8 cellular contexts compared by ENCODE assay signal in genomic region chr6:5260661-5261544, GRCh38. TPM values are rescaled to one million over a fixed set of nuclear protein-coding genes. Genes with fewer than 3 reads are reported as not detected.
DNase-seq lines count a peak whose midpoint lies in the region; ATAC-seq and TF ChIP-seq lines count a peak whose summit lies in the region.

FARS2 (plus strand) TSS chr6:5261513.
LYRM4 (minus strand) TSS chr6:5260950; CDS start chr6:5260733, 217 bp downstream.

- peaks cover 14% of the 10 kb centered on the region for H3K27me3 Mint-ChIP-seq in GM23338 (ENCODE audit: insufficient read depth, low read depth, poor library complexity)
- H3K27me3 Mint-ChIP-seq in activated T-helper 17 cell treated with anti-CD3 and anti-CD28 coated beads, Interleukin-2, amount 50 U/mL, for 72 hours, result no peaks in the 10 kb centered on the region
- H3K27me3 Mint-ChIP-seq in naive thymus-derived CD8-positive, alpha-beta T cell, result no peaks in the 10 kb centered on the region
- no peaks in the 10 kb centered on the region for H3K27me3 Mint-ChIP-seq in stimulated activated naive B cell treated with anti-CD40 and anti-IgM and Interleukin-4, amounts not matched to agents 10 μg/mL and 1 μg/mL and 100 μg/mL, for 72 hours

- ATAC-seq in GM23338, result peak; percentile 84
- peak; percentile 85 for ATAC-seq in activated T-helper 17 cell treated with anti-CD3 and anti-CD28 coated beads, Interleukin-2, amount 50 U/mL, for 72 hours (replicated peaks)
- peak; percentile 74 to 75 for ATAC-seq in naive thymus-derived CD8-positive, alpha-beta T cell
- peak; percentile 78 to 81 for ATAC-seq in stimulated activated naive B cell treated with anti-CD40 and anti-IgM and Interleukin-4, amounts not matched to agents 10 μg/mL and 1 μg/mL and 100 μg/mL, for 72 hours (replicated peaks)

- H3K79me2 ChIP-seq in DOHH2 (ENCODE audit: control insufficient read depth, low read length) (peaks cover 82% of the 10 kb centered on the region), GM23338 (replicated peaks; ENCODE audit: insufficient read depth) (peaks cover 83% of the 10 kb centered on the region), fibroblast of lung (ENCODE audit: control insufficient read depth, insufficient read depth, low read length) (peaks cover 7% of the 10 kb centered on the region)

- TF ChIP-seq CTCF in DOHH2 (IDR thresholded peaks at IDR 0.05; ENCODE audit: low read depth, low read length, poor library complexity, severe bottlenecking) (no peak), GM23338 (conservative IDR thresholded peaks at IDR 0.05; ENCODE audit: low read depth in 2 of 2) (no peak), RWPE1 (conservative IDR thresholded peaks at IDR 0.05; ENCODE audit: low read depth) (no peak), fibroblast of lung (conservative IDR thresholded peaks at IDR 0.05 in 1 of 2, IDR thresholded peaks at IDR 0.05 in 1 of 2; ENCODE audit: low read depth in 1 of 2, low read length in 2 of 2) (peak in 1 of 2 donors; percentile 23)

- H3K36me3 ChIP-seq in DOHH2 (ENCODE audit: control insufficient read depth, low read length), result peaks cover 17% of the 10 kb centered on the region
- peaks cover 4% of the 10 kb centered on the region; the same call in 1 of the 2 replicates for H3K36me3 ChIP-seq in GM23338 (ENCODE audit: insufficient read depth)
- no peaks in the 10 kb centered on the region for H3K36me3 ChIP-seq in fibroblast of lung (ENCODE audit: control insufficient read depth, insufficient read depth, low read length)

- DNase-seq in GM23338 (ENCODE audit: low spot score), result peak; percentile 86
- DNase-seq in Kasumi-1 (lab: John Stamatoyannopoulos, UW), result peak; percentile 84 to 86
- peak; percentile 93 for DNase-seq in RWPE1 (ENCODE audit: low spot score)
- peak; percentile 84 to 86 for DNase-seq in fibroblast of lung (ENCODE audit: low read depth in 2 of 2)
- DNase-seq in naive thymus-derived CD8-positive, alpha-beta T cell, result peak; percentile 83 to 100 (median 93)
- peak; percentile 91 for DNase-seq in stimulated activated naive B cell treated with anti-CD40 and anti-IgM and Interleukin-4, amounts not matched to agents 10 μg/mL and 1 μg/mL and 100 μg/mL, for 72 hours

- H3K27me3 ChIP-seq in DOHH2 (ENCODE audit: control insufficient read depth, low read length), result no peaks in the 10 kb centered on the region
- no peaks in the 10 kb centered on the region for H3K27me3 ChIP-seq in GM23338 (ENCODE audit: insufficient read depth)
- H3K27me3 ChIP-seq in fibroblast of lung (ENCODE audit: control insufficient read depth, insufficient read depth, low read length), result no peaks in the 10 kb centered on the region

- H3K4me3 ChIP-seq in DOHH2 (ENCODE audit: low read length) (peak within 1 kb of the TSS; percentile 93), GM23338 (peak within 1 kb of the TSS; percentile 98), fibroblast of lung (replicated peaks in 1 of 4; ENCODE audit: control extremely low read depth in 1 of 4, insufficient read depth in 1 of 4, low read depth in 3 of 4, low read length in 4 of 4) (peak within 1 kb of the TSS; percentile 61 to 99 (median 68))

- H3K4me1 Mint-ChIP-seq in GM23338, result peaks cover 8% of the 10 kb centered on the region
- peaks cover 27% of the 10 kb centered on the region for H3K4me1 Mint-ChIP-seq in activated T-helper 17 cell treated with anti-CD3 and anti-CD28 coated beads, Interleukin-2, amount 50 U/mL, for 72 hours
- H3K4me1 Mint-ChIP-seq in naive thymus-derived CD8-positive, alpha-beta T cell, result peaks cover 22 to 39% (median 31%) of the 10 kb centered on the region in 4 donors
- peaks cover 35% of the 10 kb centered on the region in 2 donors for H3K4me1 Mint-ChIP-seq in stimulated activated naive B cell treated with anti-CD40 and anti-IgM and Interleukin-4, amounts not matched to agents 10 μg/mL and 1 μg/mL and 100 μg/mL, for 72 hours

- H3K4me3 Mint-ChIP-seq in GM23338, result peak within 1 kb of the TSS; percentile 96
- H3K4me3 Mint-ChIP-seq in activated T-helper 17 cell treated with anti-CD3 and anti-CD28 coated beads, Interleukin-2, amount 50 U/mL, for 72 hours, result peak within 1 kb of the TSS; percentile 96
- peak within 1 kb of the TSS; percentile 93 to 99 (median 98) for H3K4me3 Mint-ChIP-seq in naive thymus-derived CD8-positive, alpha-beta T cell
- peak within 1 kb of the TSS; percentile 92 to 97 for H3K4me3 Mint-ChIP-seq in stimulated activated naive B cell treated with anti-CD40 and anti-IgM and Interleukin-4, amounts not matched to agents 10 μg/mL and 1 μg/mL and 100 μg/mL, for 72 hours

- H3K36me3 Mint-ChIP-seq in GM23338 (ENCODE audit: low read depth), result peaks cover 30% of the 10 kb centered on the region
- peaks cover 42% of the 10 kb centered on the region for H3K36me3 Mint-ChIP-seq in activated T-helper 17 cell treated with anti-CD3 and anti-CD28 coated beads, Interleukin-2, amount 50 U/mL, for 72 hours (ENCODE audit: low read depth)
- peaks cover 1 to 16% (median 2%) of the 10 kb centered on the region in 3 donors for H3K36me3 Mint-ChIP-seq in naive thymus-derived CD8-positive, alpha-beta T cell
- peaks cover 16 to 31% of the 10 kb centered on the region in 2 donors for H3K36me3 Mint-ChIP-seq in stimulated activated naive B cell treated with anti-CD40 and anti-IgM and Interleukin-4, amounts not matched to agents 10 μg/mL and 1 μg/mL and 100 μg/mL, for 72 hours

- H2AFZ ChIP-seq in GM23338 (peak within 1 kb of the TSS; percentile 96), fibroblast of lung (ENCODE audit: low read length) (peak within 1 kb of the TSS; percentile 99)

- H4K20me1 ChIP-seq in DOHH2 (ENCODE audit: control insufficient read depth, insufficient read depth, low read depth, low read length), result no peaks in the 10 kb centered on the region
- H4K20me1 ChIP-seq in GM23338 (replicated peaks; ENCODE audit: insufficient read depth), result peaks cover 8% of the 10 kb centered on the region; the same call in 1 of the 2 replicates
- H4K20me1 ChIP-seq in fibroblast of lung (ENCODE audit: control insufficient read depth, extremely low read depth, insufficient read depth, low read length), result no peaks in the 10 kb centered on the region

- POLR2A ChIA-PET in RWPE1 (lab: Yijun Ruan, JAX; ENCODE audit: low non-redundant PET), result no interaction called here
- POLR2A ChIA-PET in naive thymus-derived CD8-positive, alpha-beta T cell (lab: Charles Lee), result interaction anchor here (0.7 to 2.7 kb wide), 4 partner anchors 83 to 256 kb away, joined by 3 to 19 read pairs (median 8); no protein-coding TSS in a partner anchor

- H3K27ac ChIP-seq in DOHH2 (ENCODE audit: low read depth, low read length), result peak within 1 kb of the TSS; percentile 77
- H3K27ac ChIP-seq in GM23338 (ENCODE audit: low read depth), result peak within 1 kb of the TSS; percentile 93
- peak within 1 kb of the TSS; percentile 95 for H3K27ac ChIP-seq in RWPE1
- peak within 1 kb of the TSS; percentile 94 for H3K27ac ChIP-seq in fibroblast of lung (ENCODE audit: insufficient read depth, low read length)

- peaks cover 7% of the 10 kb centered on the region; the same call in 2 of the 3 replicates for H3K9me3 Mint-ChIP-seq in GM23338
- H3K9me3 Mint-ChIP-seq in activated T-helper 17 cell treated with anti-CD3 and anti-CD28 coated beads, Interleukin-2, amount 50 U/mL, for 72 hours, result no peaks in the 10 kb centered on the region
- H3K9me3 Mint-ChIP-seq in naive thymus-derived CD8-positive, alpha-beta T cell, result no peaks in the 10 kb centered on the region
- H3K9me3 Mint-ChIP-seq in stimulated activated naive B cell treated with anti-CD40 and anti-IgM and Interleukin-4, amounts not matched to agents 10 μg/mL and 1 μg/mL and 100 μg/mL, for 72 hours, result no peaks in the 10 kb centered on the region

- H3F3A ChIP-seq in DOHH2 (ENCODE audit: control insufficient read depth, insufficient read depth) (0 out of 2 replicates have a peak, but pooled peaks cover 3% of the 10 kb centered on the region), GM23338 (replicated peaks; ENCODE audit: low read depth) (0 out of 2 replicates have a peak, but pooled peaks cover 6% of the 10 kb centered on the region)

- H3K9me2 ChIP-seq in DOHH2 (replicated peaks; ENCODE audit: control insufficient read depth, low read length) (no peaks in the 10 kb centered on the region), GM23338 (ENCODE audit: insufficient read depth) (no peaks in the 10 kb centered on the region)

- H3K9me3 ChIP-seq in DOHH2 (ENCODE audit: control insufficient read depth, insufficient read depth, low read length) (no peaks in the 10 kb centered on the region), fibroblast of lung (ENCODE audit: control insufficient read depth, insufficient read depth, low read depth, low read length) (no peaks in the 10 kb centered on the region)

- peak within 1 kb of the TSS; percentile 100 for H3K27ac Mint-ChIP-seq in GM23338
- peak within 1 kb of the TSS; percentile 100 for H3K27ac Mint-ChIP-seq in activated T-helper 17 cell treated with anti-CD3 and anti-CD28 coated beads, Interleukin-2, amount 50 U/mL, for 72 hours
- peak within 1 kb of the TSS; percentile 99 to 100 (median 100) for H3K27ac Mint-ChIP-seq in naive thymus-derived CD8-positive, alpha-beta T cell
- peak within 1 kb of the TSS; percentile 100 for H3K27ac Mint-ChIP-seq in stimulated activated naive B cell treated with anti-CD40 and anti-IgM and Interleukin-4, amounts not matched to agents 10 μg/mL and 1 μg/mL and 100 μg/mL, for 72 hours

- H3K4me2 ChIP-seq in DOHH2 (ENCODE audit: low read length), result peak within 1 kb of the TSS; percentile 70
- peak within 1 kb of the TSS; percentile 87 for H3K4me2 ChIP-seq in GM23338
- H3K4me2 ChIP-seq in fibroblast of lung (ENCODE audit: extremely low read depth, insufficient read depth, low read length), result peak within 1 kb of the TSS; percentile 65

- peaks cover 20% of the 10 kb centered on the region for H3K4me1 ChIP-seq in DOHH2 (ENCODE audit: control insufficient read depth, low read length)
- H3K4me1 ChIP-seq in GM23338 (ENCODE audit: insufficient read depth), result peaks cover 10% of the 10 kb centered on the region
- H3K4me1 ChIP-seq in fibroblast of lung (ENCODE audit: control insufficient read depth, extremely low read depth, insufficient read depth, low read length), result no peaks in the 10 kb centered on the region

- CTCF ChIA-PET in RWPE1 (lab: Yijun Ruan, JAX), result interaction anchor here (0.6 to 0.7 kb wide), 3 partner anchors 67 to 733 kb away, joined by 3 read pairs; no protein-coding TSS in a partner anchor

- peak within 1 kb of the TSS; percentile 99 for H3K9ac ChIP-seq in fibroblast of lung (ENCODE audit: insufficient read depth, low read length)

RNA-seq across cellular contexts. Expression of gene FARS2, which starts in this region (rescaled TPM):
- total RNA-seq in GM23338 (2014; rRNA removed; shearing (Covaris generic)), result 13.2 and 19.0 TPM in 2 replicates
- polyA plus RNA-seq in GM23338 (2016; fragmentation: Nextera tagmentation; extraction: Ambion mirVana), result 5.3 and 7.6 TPM in 2 replicates
- total RNA-seq in activated T-helper 17 cell treated with anti-CD3 and anti-CD28 coated beads, Interleukin-2, amount 50 U/mL, for 72 hours, result 10 to 100 TPM; 19.3 to 48.3 TPM
- total RNA-seq in fibroblast of lung, result 18.5 and 22.6 TPM in 2 replicates
- 11.0 and 16.6 TPM in 2 replicates for polyA plus RNA-seq in fibroblast of lung
- 9.9 and 13.9 TPM in 2 replicates for polyA plus RNA-seq in fibroblast of lung (2012)
- 18.1 and 31.6 TPM in 2 replicates for polyA minus RNA-seq in fibroblast of lung (ENCODE audit: low replicate concordance)
- total RNA-seq in naive thymus-derived CD8-positive, alpha-beta T cell, result 10 to 100 TPM; 13.6 to 17.3 TPM
- polyA plus RNA-seq in naive thymus-derived CD8-positive, alpha-beta T cell, result 10 to 100 TPM; 28.1 to 39.1 (median 28.8) TPM

RNA-seq across cellular contexts. Expression of gene LYRM4, which starts in this region (rescaled TPM):
- total RNA-seq in GM23338 (2014; rRNA removed; shearing (Covaris generic)), result 26.5 and 51.0 TPM in 2 replicates
- 61.6 and 62.0 TPM in 2 replicates for polyA plus RNA-seq in GM23338 (2016; fragmentation: Nextera tagmentation; extraction: Ambion mirVana)
- 10 to 100 TPM; 34.0 to 64.2 TPM for total RNA-seq in activated T-helper 17 cell treated with anti-CD3 and anti-CD28 coated beads, Interleukin-2, amount 50 U/mL, for 72 hours
- 14.5 and 18.0 TPM in 2 replicates for total RNA-seq in fibroblast of lung
- polyA plus RNA-seq in fibroblast of lung, result 30.3 and 31.9 TPM in 2 replicates
- polyA plus RNA-seq in fibroblast of lung (2012), result 27.4 and 29.6 TPM in 2 replicates
- polyA minus RNA-seq in fibroblast of lung (ENCODE audit: low replicate concordance), result 13.6 and 15.8 TPM in 2 replicates
- 10 to 100 TPM; 27.8 to 27.9 TPM for total RNA-seq in naive thymus-derived CD8-positive, alpha-beta T cell
- 10 to 100 TPM; 52.3 to 56.8 (median 56.1) TPM for polyA plus RNA-seq in naive thymus-derived CD8-positive, alpha-beta T cell

Comparison
In these comparisons a context has a peak if more than half of its experiments do, and no peak if none do; other contexts are left out.
1. Peak in every context shown above with its lines: DNase-seq, ATAC-seq, H3K4me3 ChIP-seq and H3K27ac ChIP-seq.